ENCODE assay signal across 9 cellular contexts in the genomic region with DNA sequence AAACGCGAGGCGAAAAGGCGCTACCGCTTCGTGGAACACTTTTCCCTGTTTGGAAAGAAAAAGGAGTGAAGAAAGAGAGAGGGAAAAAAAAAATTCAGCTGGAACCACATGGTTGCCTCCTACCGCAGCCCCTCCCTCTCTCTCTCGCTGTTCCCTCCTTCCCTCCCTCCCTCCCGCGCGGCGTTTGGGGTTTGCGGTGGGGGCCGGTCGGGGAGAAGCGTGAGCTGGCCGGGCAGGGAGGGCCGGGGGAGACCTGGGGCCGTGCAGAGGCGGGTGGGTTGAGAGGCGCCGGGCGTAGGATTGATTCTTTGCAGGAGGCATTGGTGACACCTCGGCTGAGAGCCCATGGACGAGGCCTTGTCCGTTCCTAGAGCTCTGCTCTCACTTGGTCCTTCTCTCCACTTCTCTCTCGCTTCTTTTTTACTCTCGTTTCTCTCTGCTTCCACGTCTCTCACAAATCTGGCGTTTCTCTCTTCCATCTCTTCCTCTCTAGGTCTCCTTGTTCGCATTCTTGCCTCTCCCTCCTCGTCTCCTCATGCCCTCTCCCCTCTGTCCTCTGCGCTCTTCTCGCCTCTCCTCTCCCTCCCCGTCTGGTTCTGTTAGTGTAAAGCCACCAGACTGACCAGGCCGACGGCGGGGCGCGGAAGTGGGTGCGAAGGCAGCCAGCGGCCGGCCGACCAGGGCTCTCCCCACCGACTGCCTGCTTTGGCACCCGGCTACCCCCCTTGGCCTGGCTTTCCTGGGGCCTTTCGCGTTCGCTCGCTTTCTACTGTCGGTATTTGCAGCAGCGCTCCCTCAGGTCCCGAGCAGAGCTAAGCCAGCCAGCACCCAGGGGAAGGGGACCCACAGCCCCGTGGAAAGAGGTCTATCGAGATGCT. TPM values are rescaled to one million over a fixed set of nuclear protein-coding genes. Genes with fewer than 3 reads are reported as not detected.
DNase-seq lines count a peak whose midpoint lies in the region; ATAC-seq, FAIRE-seq and TF ChIP-seq lines count a peak whose summit lies in the region.
"Had no signal": no experiment of that assay in that cellular context is flagged by ENCODE, and none has a peak within 500 bp of the region (broad histone marks: within the 10 kb centered on the region; RNA-seq: fewer than 3 reads in every experiment).

A gene with protein sequence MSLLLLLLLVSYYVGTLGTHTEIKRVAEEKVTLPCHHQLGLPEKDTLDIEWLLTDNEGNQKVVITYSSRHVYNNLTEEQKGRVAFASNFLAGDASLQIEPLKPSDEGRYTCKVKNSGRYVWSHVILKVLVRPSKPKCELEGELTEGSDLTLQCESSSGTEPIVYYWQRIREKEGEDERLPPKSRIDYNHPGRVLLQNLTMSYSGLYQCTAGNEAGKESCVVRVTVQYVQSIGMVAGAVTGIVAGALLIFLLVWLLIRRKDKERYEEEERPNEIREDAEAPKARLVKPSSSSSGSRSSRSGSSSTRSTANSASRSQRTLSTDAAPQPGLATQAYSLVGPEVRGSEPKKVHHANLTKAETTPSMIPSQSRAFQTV (minus strand): TSS at position 67 of the 878 bp plus-strand sequence. CDS start 308 bp downstream, outside the sequence.

- ATAC-seq in T-cell (replicated peaks in 1 of 4) (peak; percentile 39 to 45 (median 42)), HG03457 (IDR thresholded peaks at IDR 0.05; ENCODE audit: unreplicated experiment) (no peak)

- DNase-seq in DMS 273 (lab: John Stamatoyannopoulos, UW; ENCODE audit: unreplicated experiment) (peak; percentile 66), DMS 273 treated with DMSO at 0.1 percent for 48 hours (lab: John Stamatoyannopoulos, UW) (no peak), T-cell (peak in 2 of 34 experiments; percentile 4 to 6), epithelial cell of proximal tubule (ENCODE audit: low read depth) (no peak), urothelium cell line (ENCODE audit: low spot score) (peak; percentile 38), NCI-H1694 (lab: John Stamatoyannopoulos, UW) (no peak)

- H3K27me3 Mint-ChIP-seq in T-cell = peaks cover 48 to 64% of the 10 kb centered on the region in 2 donors

- H3K27ac ChIP-seq in muscle layer of duodenum (ENCODE audit: low read length) = peak within 1 kb of the TSS; percentile 83
- H3K27ac ChIP-seq: 22Rv1 had no signal

- peaks cover 0 to 21% of the 10 kb centered on the region in 2 donors for H3K4me1 ChIP-seq in muscle layer of duodenum (ENCODE audit: control insufficient read depth in 1 of 2, insufficient read depth in 2 of 2, low read length in 2 of 2)

- H3K9me3 ChIP-seq in muscle layer of duodenum (ENCODE audit: control insufficient read depth in 1 of 2, low read length in 2 of 2) = no peaks in the 10 kb centered on the region

- H3K4me1 Mint-ChIP-seq in T-cell = peaks cover 21 to 37% (median 29%) of the 10 kb centered on the region in 3 donors

- no peak for TF ChIP-seq CTCF in epithelial cell of proximal tubule (conservative IDR thresholded peaks at IDR 0.05; ENCODE audit: low read depth, low read length)

- H3K36me3 ChIP-seq in muscle layer of duodenum (ENCODE audit: control insufficient read depth in 1 of 2, insufficient read depth in 2 of 2, low read length in 2 of 2) = peaks cover 0 to 4% of the 10 kb centered on the region in 2 donors

- no peaks in the 10 kb centered on the region for H3K27me3 ChIP-seq in muscle layer of duodenum (ENCODE audit: low read depth, low read length)

- H3K36me3 Mint-ChIP-seq in T-cell = no peaks in the 10 kb centered on the region

- peak within 1 kb of the TSS in 1 of 2 donors; percentile 33 for H3K27ac Mint-ChIP-seq in T-cell

- no peak for FAIRE-seq in urothelium cell line (lab: Jason Lieb, UNC)

- CTCF ChIA-PET in T-cell (lab: Charles Lee) = interaction anchor here in 1 of 2 donors (0.6 kb wide), 1 partner anchor 16 kb away, joined by 3 read pairs; no protein-coding TSS in a partner anchor

- no peaks in the 10 kb centered on the region for H3K9me3 Mint-ChIP-seq in T-cell

- H3K4me3 Mint-ChIP-seq in T-cell = peak within 1 kb of the TSS; percentile 70 to 73 (median 72)

- POLR2A ChIA-PET in T-cell (lab: Charles Lee) = no interaction called here

- H3K4me3 ChIP-seq in epithelial cell of proximal tubule (ENCODE audit: low read depth, low read length) (peak within 1 kb of the TSS; percentile 69), muscle layer of duodenum (ENCODE audit: low read depth in 1 of 2, low read length in 2 of 2) (peak within 1 kb of the TSS; percentile 73 to 75)

RNA-seq across cellular contexts. Expression of the gene that starts here (rescaled TPM):
- total RNA-seq in T-cell (under 1 TPM; 0.09 to 0.43 (median 0.30) TPM), epithelial cell of proximal tubule (19.0 and 27.7 TPM in 2 replicates)

Comparison
In these comparisons a context has a peak if more than half of its experiments do, and no peak if none do; other contexts are left out.
1. RNA of the gene that starts here (total RNA-seq): 19.0 to 27.7 TPM in epithelial cell of proximal tubule; 0.09 to 0.43 TPM in T-cell; every median in the first group is over 10 times any median in the second.
2. DNase-seq: peak in DMS 273 (single experiment) and urothelium cell line (single experiment); none in DMS 273 treated with DMSO at 0.1 percent for 48 hours (single experiment), epithelial cell of proximal tubule (single experiment) and NCI-H1694 (single experiment).
3. Peak in ATAC-seq in T-cell; RNA of the gene not detected or under 1 TPM.